9 cellular contexts compared by ENCODE assay signal in the genomic region with DNA sequence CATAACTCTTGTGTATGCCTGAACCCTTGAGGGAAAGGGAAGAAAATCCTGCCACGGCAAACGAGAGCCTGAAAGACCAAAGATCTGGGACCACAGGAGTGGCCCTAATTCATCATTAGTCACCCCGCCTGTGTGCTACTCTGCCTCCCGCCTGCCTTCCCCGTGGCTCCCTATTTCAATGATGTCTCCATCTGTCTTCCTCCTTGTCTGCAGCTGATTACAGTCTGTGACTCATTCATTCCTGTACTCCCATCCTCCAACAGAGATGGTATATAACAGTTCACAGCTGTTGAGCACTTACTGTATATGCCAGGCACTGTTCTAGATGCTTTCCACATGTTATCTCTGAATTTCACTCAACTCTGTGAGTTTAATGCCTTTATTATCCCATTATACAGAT.
DNase-seq lines count a peak whose midpoint lies in the region; ATAC-seq, FAIRE-seq and TF ChIP-seq lines count a peak whose summit lies in the region.
"Had no signal": no experiment of that assay in that cellular context is flagged by ENCODE, and none has a peak within 500 bp of the region (broad histone marks: within the 10 kb centered on the region; RNA-seq: fewer than 3 reads in every experiment).

No MANE protein-coding gene starts in this region.

- FAIRE-seq in GM12891 (lab: Jason Lieb, UNC): no peak

- no peak overlapping the region for H3K4me3 Mint-ChIP-seq in stimulated activated memory B cell treated with anti-CD40 and anti-IgM and Interleukin-4, amounts not matched to agents 10 μg/mL and 1 μg/mL and 100 μg/mL, for 72 hours
- H3K4me3 Mint-ChIP-seq in immature natural killer cell: no peak overlapping the region

- H3K36me3 Mint-ChIP-seq in stimulated activated memory B cell treated with anti-CD40 and anti-IgM and Interleukin-4, amounts not matched to agents 10 μg/mL and 1 μg/mL and 100 μg/mL, for 72 hours: no peaks in the 10 kb centered on the region
- no peaks in the 10 kb centered on the region for H3K36me3 Mint-ChIP-seq in immature natural killer cell

- no peak for TF ChIP-seq POLR2A in GM12891 (IDR thresholded peaks at IDR 0.05; ENCODE audit: low read depth, low read length)

- H3K27ac Mint-ChIP-seq in stimulated activated memory B cell treated with anti-CD40 and anti-IgM and Interleukin-4, amounts not matched to agents 10 μg/mL and 1 μg/mL and 100 μg/mL, for 72 hours: no peak overlapping the region
- H3K27ac Mint-ChIP-seq in immature natural killer cell: no peak overlapping the region

- H3K27me3 Mint-ChIP-seq in stimulated activated memory B cell treated with anti-CD40 and anti-IgM and Interleukin-4, amounts not matched to agents 10 μg/mL and 1 μg/mL and 100 μg/mL, for 72 hours: peaks cover 15% of the 10 kb centered on the region
- H3K27me3 Mint-ChIP-seq in immature natural killer cell (ENCODE audit: low read depth in 3 of 3): peaks cover 0 to 2% (median 0%) of the 10 kb centered on the region in 3 donors

- DNase-seq in DMS53 (lab: John Stamatoyannopoulos, UW) (peak; percentile 92), NCI-H774 (lab: John Stamatoyannopoulos, UW) (peak; percentile 35), non-pigmented ciliary epithelial cell (ENCODE audit: low read depth) (peak; percentile 79), GM12891 (ENCODE audit: insufficient read length, low spot score) (no peak), immature natural killer cell (no peak)
- DNase-seq in activated CD8-positive, alpha-beta memory T cell treated with anti-CD3 and anti-CD28 coated beads, Interleukin-2, amount 50 U/mL, for 4 hours: no peak
- DNase-seq: stimulated activated CD4-positive, alpha-beta T cell treated with anti-CD3 and anti-CD28 coated beads, Interleukin-4, amount 100 ng/mL, for 4 hours had no signal

- H3K4me1 Mint-ChIP-seq in stimulated activated memory B cell treated with anti-CD40 and anti-IgM and Interleukin-4, amounts not matched to agents 10 μg/mL and 1 μg/mL and 100 μg/mL, for 72 hours: no peaks in the 10 kb centered on the region
- no peaks in the 10 kb centered on the region for H3K4me1 Mint-ChIP-seq in immature natural killer cell

- peak; percentile 44 for ATAC-seq in esophagus mucosa
- ATAC-seq in stimulated activated memory B cell treated with anti-CD40 and anti-IgM and Interleukin-4, amounts not matched to agents 10 μg/mL and 1 μg/mL and 100 μg/mL, for 72 hours: no peak

- peaks cover 5% of the 10 kb centered on the region for H3K9me3 Mint-ChIP-seq in stimulated activated memory B cell treated with anti-CD40 and anti-IgM and Interleukin-4, amounts not matched to agents 10 μg/mL and 1 μg/mL and 100 μg/mL, for 72 hours
- H3K9me3 Mint-ChIP-seq in immature natural killer cell: peaks cover 2 to 23% (median 9%) of the 10 kb centered on the region in 6 donors

TF ChIP-seq in GM12891, 5 proteins besides CTCF, POLR2A, EP300 and RAD21:
- TF ChIP-seq PAX5 (IDR thresholded peaks at IDR 0.05; ENCODE audit: insufficient read depth, low read length, severe bottlenecking) (no peak), TAF1 (IDR thresholded peaks at IDR 0.05; ENCODE audit: low read depth, low read length) (no peak), SPI1 (IDR thresholded peaks at IDR 0.05; ENCODE audit: low read depth, low read length) (no peak), POLR2AphosphoS5 (IDR thresholded peaks at IDR 0.05; ENCODE audit: low read depth, low read length) (no peak), POU2F2 (IDR thresholded peaks at IDR 0.05; ENCODE audit: low read depth, low read length) (no peak)
TF ChIP-seq in GM12891: peak in this region for 0.

Comparison
In these comparisons a context has a peak if more than half of its experiments do, and no peak if none do; other contexts are left out.
1. DNase-seq: peak in DMS53 (single experiment), NCI-H774 (single experiment) and non-pigmented ciliary epithelial cell (single experiment); none in activated CD8-positive, alpha-beta memory T cell treated with anti-CD3 and anti-CD28 coated beads, Interleukin-2, amount 50 U/mL, for 4 hours (single experiment), GM12891 (single experiment) and immature natural killer cell (0 of 3).